Comparison of ENCODE assay signal across 8 cellular contexts in genomic region chr15:99251436-99251821, GRCh38. TPM values are rescaled to one million over a fixed set of nuclear protein-coding genes. Genes with fewer than 3 reads are reported as not detected.
A peak's percentile ranks its signal among the peaks of the same experiment; 100 is the strongest.
DNase-seq lines count a peak whose midpoint lies in the region; ATAC-seq and TF ChIP-seq lines count a peak whose summit lies in the region.

LRRC28 (plus strand) TSS chr15:99251481; CDS start chr15:99255958, 4,477 bp downstream.

- H3K4me1 ChIP-seq in GM23248 (ENCODE audit: insufficient read depth), result peaks cover 36% of the 10 kb centered on the region

- no peaks in the 10 kb centered on the region for H3K27me3 Mint-ChIP-seq in CD14-positive monocyte (ENCODE audit: low read depth in 3 of 3)
- H3K27me3 Mint-ChIP-seq in WTC11 (ENCODE audit: low read depth), result no peaks in the 10 kb centered on the region
- H3K27me3 Mint-ChIP-seq in glutamatergic neuron (ENCODE audit: unreplicated experiment), result no peaks in the 10 kb centered on the region
- H3K27me3 Mint-ChIP-seq in progenitor cell of endocrine pancreas, result no peaks in the 10 kb centered on the region

- POLR2A ChIA-PET in WTC11 (lab: Charles Lee), result interaction anchor here (0.6 to 0.8 kb wide), 2 partner anchors 146 kb away, joined by 3 read pairs; partner anchors contain the start of gene SYNM

- DNase-seq in CD14-positive monocyte (ENCODE audit: low spot score) (no peak), GM23248 (no peak), WTC11 (ENCODE audit: low spot score) (no peak), glutamatergic neuron (no peak), progenitor cell of endocrine pancreas (ENCODE audit: low spot score, unreplicated experiment) (no peak), NCI-H2107 treated with DMSO at 0.1 percent for 48 hours (lab: John Stamatoyannopoulos, UW; ENCODE audit: unreplicated experiment) (no peak), globus pallidus (ENCODE audit: low spot score) (no peak)

- no peaks in the 10 kb centered on the region for H4K20me1 ChIP-seq in GM23248 (ENCODE audit: insufficient read depth)

- TF ChIP-seq CTCF in CD14-positive monocyte (IDR thresholded peaks at IDR 0.05), result no peak
- no peak for TF ChIP-seq CTCF in WTC11 (IDR thresholded peaks at IDR 0.05)
- TF ChIP-seq CTCF in glutamatergic neuron (IDR thresholded peaks at IDR 0.05; ENCODE audit: partially characterized antibody, unreplicated experiment), result no peak
- TF ChIP-seq CTCF in progenitor cell of endocrine pancreas (IDR thresholded peaks at IDR 0.05; ENCODE audit: unreplicated experiment), result no peak

- ATAC-seq in WTC11 (peak; percentile 11), HG03280 (IDR thresholded peaks at IDR 0.05; ENCODE audit: unreplicated experiment) (no peak)

- in situ Hi-C loops in GM23248 (cut with MboI), result loop anchor here (25.0 kb wide), 1 partner anchor 1086 kb away; the partner anchor contains the start of gene ADAMTS17

- H3K4me1 Mint-ChIP-seq in CD14-positive monocyte (peaks cover 27% of the 10 kb centered on the region), WTC11 (peaks cover 25% of the 10 kb centered on the region), glutamatergic neuron (ENCODE audit: low read depth, unreplicated experiment) (peaks cover 15% of the 10 kb centered on the region), progenitor cell of endocrine pancreas (ENCODE audit: low read depth) (peaks cover 14% of the 10 kb centered on the region)

- peaks cover 38% of the 10 kb centered on the region for H3K79me2 ChIP-seq in GM23248 (ENCODE audit: insufficient read depth)

- peaks cover 0 to 5% (median 0%) of the 10 kb centered on the region in 7 donors for H3K9me3 Mint-ChIP-seq in CD14-positive monocyte
- no peaks in the 10 kb centered on the region for H3K9me3 Mint-ChIP-seq in WTC11
- no peaks in the 10 kb centered on the region for H3K9me3 Mint-ChIP-seq in glutamatergic neuron (ENCODE audit: unreplicated experiment)
- H3K9me3 Mint-ChIP-seq in progenitor cell of endocrine pancreas (ENCODE audit: low read depth), result no peaks in the 10 kb centered on the region

- H3K9ac ChIP-seq in GM23248, result peak within 1 kb of the TSS; percentile 92

- no peaks in the 10 kb centered on the region for H3K27me3 ChIP-seq in GM23248 (replicated peaks; ENCODE audit: insufficient read depth)

- peak within 1 kb of the TSS; percentile 85 to 95 (median 90) for H3K27ac Mint-ChIP-seq in CD14-positive monocyte
- peak within 1 kb of the TSS; percentile 97 for H3K27ac Mint-ChIP-seq in WTC11
- H3K27ac Mint-ChIP-seq in glutamatergic neuron (ENCODE audit: unreplicated experiment), result peak within 1 kb of the TSS; percentile 95
- H3K27ac Mint-ChIP-seq in progenitor cell of endocrine pancreas, result peak within 1 kb of the TSS; percentile 96

- no peaks in the 10 kb centered on the region for H3K9me3 ChIP-seq in GM23248 (ENCODE audit: low read depth)

- H3K4me3 ChIP-seq in GM23248, result peak within 1 kb of the TSS; percentile 99

- CTCF ChIA-PET in WTC11 (lab: Charles Lee), result interaction anchor here (0.7 to 2.1 kb wide), 9 partner anchors 9 to 482 kb away, joined by 3 to 11 read pairs (median 4); partner anchors contain the start of gene LYSMD4

- H3K4me3 Mint-ChIP-seq in CD14-positive monocyte (peak within 1 kb of the TSS; percentile 87 to 92), WTC11 (peak within 1 kb of the TSS; percentile 83), glutamatergic neuron (ENCODE audit: unreplicated experiment) (peak within 1 kb of the TSS; percentile 94), progenitor cell of endocrine pancreas (ENCODE audit: low read depth) (no peak within 1 kb of the TSS)

- H3K9me2 ChIP-seq in GM23248 (ENCODE audit: insufficient read depth), result no peaks in the 10 kb centered on the region

- H3K36me3 Mint-ChIP-seq in CD14-positive monocyte (peaks cover 4 to 7% of the 10 kb centered on the region in 2 donors), WTC11 (no peaks in the 10 kb centered on the region), glutamatergic neuron (ENCODE audit: unreplicated experiment) (no peaks in the 10 kb centered on the region), progenitor cell of endocrine pancreas (ENCODE audit: insufficient read depth) (no peaks in the 10 kb centered on the region)

- H2AFZ ChIP-seq in GM23248, result peak within 1 kb of the TSS; percentile 98

- H3K4me2 ChIP-seq in GM23248 (ENCODE audit: unreplicated experiment), result peak within 1 kb of the TSS; percentile 95

- intact Hi-C loops in CD14-positive monocyte (cut with micrococcal nuclease), result loop anchor here (10.0 kb wide), 3 partner anchors 313 to 673 kb away; partner anchors contain the start of genes LYSMD4 (in 1 of the 2) and MEF2A (in 1 of the 2)

- WGBS in GM23248 (ENCODE audit: low coverage in 1 of 2, low lambda C conversion rate in 2 of 2, missing lambda C conversion rate in 2 of 2), 2 experiments, result 0 to 2% methylated on average over 32 to 37 of the region's 41 CpGs

- peaks cover 37% of the 10 kb centered on the region for H3F3A ChIP-seq in GM23248 (ENCODE audit: insufficient read depth)

- peak within 1 kb of the TSS; percentile 86 for H3K27ac ChIP-seq in GM23248

- no peaks in the 10 kb centered on the region; the same call in 1 of the 2 replicates for H3K36me3 ChIP-seq in GM23248 (ENCODE audit: low read depth)

TF ChIP-seq in WTC11, 78 proteins besides CTCF, POLR2A, EP300 and RAD21 (continues in another document):
- TF ChIP-seq, protein P1, sequence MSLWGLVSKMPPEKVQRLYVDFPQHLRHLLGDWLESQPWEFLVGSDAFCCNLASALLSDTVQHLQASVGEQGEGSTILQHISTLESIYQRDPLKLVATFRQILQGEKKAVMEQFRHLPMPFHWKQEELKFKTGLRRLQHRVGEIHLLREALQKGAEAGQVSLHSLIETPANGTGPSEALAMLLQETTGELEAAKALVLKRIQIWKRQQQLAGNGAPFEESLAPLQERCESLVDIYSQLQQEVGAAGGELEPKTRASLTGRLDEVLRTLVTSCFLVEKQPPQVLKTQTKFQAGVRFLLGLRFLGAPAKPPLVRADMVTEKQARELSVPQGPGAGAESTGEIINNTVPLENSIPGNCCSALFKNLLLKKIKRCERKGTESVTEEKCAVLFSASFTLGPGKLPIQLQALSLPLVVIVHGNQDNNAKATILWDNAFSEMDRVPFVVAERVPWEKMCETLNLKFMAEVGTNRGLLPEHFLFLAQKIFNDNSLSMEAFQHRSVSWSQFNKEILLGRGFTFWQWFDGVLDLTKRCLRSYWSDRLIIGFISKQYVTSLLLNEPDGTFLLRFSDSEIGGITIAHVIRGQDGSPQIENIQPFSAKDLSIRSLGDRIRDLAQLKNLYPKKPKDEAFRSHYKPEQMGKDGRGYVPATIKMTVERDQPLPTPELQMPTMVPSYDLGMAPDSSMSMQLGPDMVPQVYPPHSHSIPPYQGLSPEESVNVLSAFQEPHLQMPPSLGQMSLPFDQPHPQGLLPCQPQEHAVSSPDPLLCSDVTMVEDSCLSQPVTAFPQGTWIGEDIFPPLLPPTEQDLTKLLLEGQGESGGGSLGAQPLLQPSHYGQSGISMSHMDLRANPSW (CRISPR knock-in tag; conservative IDR thresholded peaks at IDR 0.05; ENCODE audit: low read depth), result no peak
- TF ChIP-seq AR (CRISPR knock-in tag; IDR thresholded peaks at IDR 0.05), result no peak
- no peak for TF ChIP-seq OVOL2 (CRISPR knock-in tag; IDR thresholded peaks at IDR 0.05; ENCODE audit: borderline replicate concordance)
- no peak for TF ChIP-seq MXD4 (CRISPR knock-in tag; IDR thresholded peaks at IDR 0.05; ENCODE audit: borderline replicate concordance)
- no peak for TF ChIP-seq CREM (CRISPR knock-in tag; IDR thresholded peaks at IDR 0.05)
- TF ChIP-seq, protein P2, sequence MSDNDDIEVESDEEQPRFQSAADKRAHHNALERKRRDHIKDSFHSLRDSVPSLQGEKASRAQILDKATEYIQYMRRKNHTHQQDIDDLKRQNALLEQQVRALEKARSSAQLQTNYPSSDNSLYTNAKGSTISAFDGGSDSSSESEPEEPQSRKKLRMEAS (CRISPR knock-in tag; IDR thresholded peaks at IDR 0.05), result peak; percentile 38; the same call in 1 of the 2 replicates
- TF ChIP-seq TCF7 (CRISPR knock-in tag; IDR thresholded peaks at IDR 0.05; ENCODE audit: low read depth), result no peak

RNA-seq across cellular contexts. Expression of gene LRRC28, which starts in this region (rescaled TPM):
- polyA plus RNA-seq in CD14-positive monocyte (10 to 100 TPM; 19.8 to 25.3 TPM), GM23248 (2016; fragmentation: Nextera tagmentation; extraction: Ambion mirVana) (18.4 and 19.8 TPM in 2 replicates)
- total RNA-seq in GM23248 (2014; rRNA removed; shearing (Covaris generic)), result 15.8 and 30.8 TPM in 2 replicates
- total RNA-seq in WTC11 (2021) (18.4 to 20.3 TPM (median 18.5 TPM) in 3 replicates), glutamatergic neuron (ENCODE audit: unreplicated experiment) (49.6 TPM), progenitor cell of endocrine pancreas (36.5 and 44.9 TPM in 2 replicates)
